In genomic region chr9:93287189-93287552, GRCh38 we compare ENCODE assay signal across 14 cellular contexts.
"Had no signal": no experiment of that assay in that cellular context is flagged by ENCODE, and none has a peak within 500 bp of the region (broad histone marks: within the 10 kb centered on the region; RNA-seq: fewer than 3 reads in every experiment).

No MANE protein-coding gene starts in this region.

- H3K36me3 ChIP-seq: ascending aorta, esophagus squamous epithelium, upper lobe of right lung had no signal

- DNase-seq: activated CD4-positive, CD25-positive, alpha-beta regulatory T cell; activated T-cell treated with anti-CD3 and anti-CD28 coated beads, Interleukin-2, amount 50 U/mL, for 48 hours; esophagus squamous epithelium; foreskin fibroblast; heart left ventricle; mammary epithelial cell; mucosa of descending colon; natural killer cell; sigmoid colon; stimulated activated CD4-positive, alpha-beta T cell treated with anti-CD3 and anti-CD28 coated beads, Interleukin-12 subunit alpha, Interleukin-12 subunit beta, amount 100 ng/mL, for 4 hours; stimulated activated naive CD8-positive, alpha-beta T cell treated with anti-CD3 and anti-CD28 coated beads, Interleukin-15, Interleukin-2, amounts not matched to agents 100 U/mL and 50 U/mL, for 24 hours; T-helper 17 cell; upper lobe of right lung had no signal

- H3K27ac ChIP-seq: ascending aorta, esophagus squamous epithelium, heart left ventricle, sigmoid colon, upper lobe of right lung had no signal

- H3K27ac Mint-ChIP-seq: natural killer cell, T-helper 17 cell had no signal

- H3K9me3 ChIP-seq: ascending aorta, esophagus squamous epithelium, heart left ventricle, mucosa of descending colon, sigmoid colon, upper lobe of right lung had no signal

- H3K27me3 ChIP-seq: ascending aorta, heart left ventricle, sigmoid colon had no signal

- H3K9me3 Mint-ChIP-seq: natural killer cell had no signal

- H3K4me3 ChIP-seq: ascending aorta, esophagus squamous epithelium, heart left ventricle, mucosa of descending colon, sigmoid colon, upper lobe of right lung had no signal

- H3K36me3 Mint-ChIP-seq: natural killer cell had no signal

- H3K4me1 Mint-ChIP-seq: natural killer cell had no signal

- ATAC-seq: heart left ventricle; mucosa of descending colon; natural killer cell; stimulated activated naive CD8-positive, alpha-beta T cell treated with anti-CD3 and anti-CD28 coated beads, Interleukin-15, Interleukin-2, amounts not matched to agents 100 U/mL and 50 U/mL, for 24 hours; T-helper 17 cell; upper lobe of right lung had no signal

- H3K4me3 Mint-ChIP-seq: natural killer cell, T-helper 17 cell had no signal
